In genomic region chr14:102544745-102545460, GRCh38 we compare ENCODE assay signal across 1 cellular context.
A peak's percentile ranks its signal among the peaks of the same experiment; 100 is the strongest.
TF ChIP-seq lines count a peak whose summit lies in the region.

No MANE protein-coding gene starts in this region.

TF ChIP-seq in HepG2, 621 proteins besides CTCF, POLR2A, EP300 and RAD21 (continues in another document):
- TF ChIP-seq PAWR (CRISPR knock-in tag; IDR thresholded peaks at IDR 0.05; ENCODE audit: borderline replicate concordance) (no peak), ZBTB4 (CRISPR knock-in tag; IDR thresholded peaks at IDR 0.05; ENCODE audit: borderline replicate concordance) (peak; percentile 28; the same call in 1 of the 2 replicates), SATB2 (CRISPR knock-in tag; IDR thresholded peaks at IDR 0.05) (no peak), ZXDC (CRISPR knock-in tag; IDR thresholded peaks at IDR 0.05) (peak; percentile 89; the same call in 1 of the 2 replicates), SP2 (CRISPR knock-in tag; IDR thresholded peaks at IDR 0.05) (peak; percentile 2; the same call in 1 of the 2 replicates), PHF20 (CRISPR knock-in tag; IDR thresholded peaks at IDR 0.05) (no peak; the same call in 1 of the 2 replicates), NFATC3 (CRISPR knock-in tag; IDR thresholded peaks at IDR 0.05) (no peak), GLMP (CRISPR knock-in tag; IDR thresholded peaks at IDR 0.05; ENCODE audit: borderline replicate concordance) (no peak), PRMT3 (CRISPR knock-in tag; IDR thresholded peaks at IDR 0.05; ENCODE audit: borderline replicate concordance, low read depth) (peak; percentile 58; the same call in 1 of the 2 replicates), ZNF280D (CRISPR knock-in tag; IDR thresholded peaks at IDR 0.05) (peak; percentile 67; the same call in 1 of the 2 replicates), LCORL (IDR thresholded peaks at IDR 0.05) (no peak), LCORL (CRISPR knock-in tag; IDR thresholded peaks at IDR 0.05) (peak; percentile 79; the same call in 1 of the 2 replicates), ZNF564 (CRISPR knock-in tag; IDR thresholded peaks at IDR 0.05) (peak; percentile 69; the same call in 1 of the 2 replicates), TEAD2 (CRISPR knock-in tag; IDR thresholded peaks at IDR 0.05) (no peak), ZNF3 (CRISPR knock-in tag; IDR thresholded peaks at IDR 0.05) (no peak), ISL2 (CRISPR knock-in tag; IDR thresholded peaks at IDR 0.05) (peak; percentile 49), THAP9 (CRISPR knock-in tag; IDR thresholded peaks at IDR 0.05; ENCODE audit: borderline replicate concordance) (0 out of 2 replicates have a peak, but pooled peaks have one; percentile 48), CREBL2 (CRISPR knock-in tag; IDR thresholded peaks at IDR 0.05; ENCODE audit: borderline replicate concordance) (0 out of 2 replicates have a peak, but pooled peaks have one; percentile 14), ZIK1 (CRISPR knock-in tag; IDR thresholded peaks at IDR 0.05; ENCODE audit: borderline replicate concordance, low read depth) (peak; percentile 46; the same call in 1 of the 2 replicates), CENPT (CRISPR knock-in tag; IDR thresholded peaks at IDR 0.05; ENCODE audit: low read depth) (0 out of 2 replicates have a peak, but pooled peaks have one; percentile 57), ZBED4 (CRISPR knock-in tag; IDR thresholded peaks at IDR 0.05; ENCODE audit: borderline replicate concordance) (no peak), BRF2 (CRISPR knock-in tag; IDR thresholded peaks at IDR 0.05) (0 out of 2 replicates have a peak, but pooled peaks have one; percentile 8), ZNF720 (CRISPR knock-in tag; IDR thresholded peaks at IDR 0.05) (no peak), ZFP41 (CRISPR knock-in tag; IDR thresholded peaks at IDR 0.05; ENCODE audit: borderline replicate concordance) (no peak), TFE3 (CRISPR knock-in tag; IDR thresholded peaks at IDR 0.05) (no peak), ZNF75D (CRISPR knock-in tag; IDR thresholded peaks at IDR 0.05; ENCODE audit: borderline replicate concordance) (no peak), ZNF784 (CRISPR knock-in tag; IDR thresholded peaks at IDR 0.05; ENCODE audit: borderline replicate concordance) (no peak), MYPOP (CRISPR knock-in tag; IDR thresholded peaks at IDR 0.05) (no peak), ZNF317 (CRISPR knock-in tag; IDR thresholded peaks at IDR 0.05) (no peak; the same call in 1 of the 2 replicates)
